16 cellular contexts compared by ENCODE assay signal in the genomic region with DNA sequence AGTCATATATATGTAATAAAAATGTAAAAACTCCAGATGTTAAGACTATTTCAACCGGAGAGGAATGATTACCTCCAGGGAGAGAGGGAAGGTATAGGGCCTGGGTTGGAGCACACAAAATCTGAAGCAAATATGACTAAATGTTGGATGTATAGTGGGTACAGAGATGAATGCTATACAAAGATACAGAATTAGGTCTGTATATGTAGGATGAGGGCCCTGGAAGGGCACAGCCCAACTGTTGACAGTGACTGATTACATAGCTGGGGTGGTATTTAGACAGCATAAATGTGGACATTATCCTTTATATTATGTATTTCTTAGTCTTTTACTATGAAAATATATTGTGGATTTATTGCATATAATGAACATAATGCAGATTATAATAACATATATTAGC.
DNase-seq lines count a peak whose midpoint lies in the region; ATAC-seq and TF ChIP-seq lines count a peak whose summit lies in the region.
"Had no signal": no experiment of that assay in that cellular context is flagged by ENCODE, and none has a peak within 500 bp of the region (broad histone marks: within the 10 kb centered on the region; RNA-seq: fewer than 3 reads in every experiment).

No MANE protein-coding gene starts in this region.

- no peaks in the 10 kb centered on the region for H3K79me2 ChIP-seq in DOHH2 (ENCODE audit: control insufficient read depth, low read length)
- peaks cover 8% of the 10 kb centered on the region; the same call in 1 of the 2 replicates for H3K79me2 ChIP-seq in OCI-LY7 (ENCODE audit: insufficient read depth, low read depth, low read length)

- CTCF ChIA-PET in activated CD8-positive, alpha-beta T cell treated with anti-CD3 and anti-CD28 coated beads, Interleukin-2, amount 10 ng/mL, durations not matched to agents 7 days and 5 days (lab: Charles Lee): interaction anchor here (0.8 to 1.3 kb wide), 3 partner anchors 8 to 106 kb away, joined by 3 to 4 read pairs (median 3); no protein-coding TSS in a partner anchor
- CTCF ChIA-PET in activated CD8-positive, alpha-beta T cell treated with anti-CD3 and anti-CD28 coated beads for 36 hours (lab: Charles Lee): interaction anchor here (0.6 to 0.9 kb wide), 3 partner anchors 23 to 289 kb away, joined by 3 to 4 read pairs (median 3); no protein-coding TSS in a partner anchor
- CTCF ChIA-PET in OCI-LY7 (lab: Charles Lee; ENCODE audit: unreplicated experiment): no interaction called here

- no peak overlapping the region for H3K4me3 ChIP-seq in DOHH2 (ENCODE audit: low read length)
- peak overlapping the region; percentile 10 for H3K4me3 ChIP-seq in OCI-LY7 (ENCODE audit: low read depth, low read length, poor library complexity, severe bottlenecking)
- no peak overlapping the region for H3K4me3 ChIP-seq in BE2C (ENCODE audit: low read depth, low read length)
- H3K4me3 ChIP-seq: BLaER1 treated with 17β-estradiol and CSF1 and Interleukin-3, amounts not matched to agents 10 nM and 100 nM; GM23248; HAP-1 had no signal

- H3K9me3 ChIP-seq in DOHH2 (ENCODE audit: control insufficient read depth, insufficient read depth, low read length) (no peaks in the 10 kb centered on the region), OCI-LY7 (ENCODE audit: low read length) (no peaks in the 10 kb centered on the region), BE2C (no peaks in the 10 kb centered on the region)
- H3K9me3 ChIP-seq: HAP-1 had no signal

- no peak overlapping the region for H3K4me3 Mint-ChIP-seq in activated CD8-positive, alpha-beta T cell treated with anti-CD3 and anti-CD28 coated beads, Interleukin-2, amount 10 ng/mL, durations not matched to agents 7 days and 5 days
- no peak overlapping the region for H3K4me3 Mint-ChIP-seq in activated CD8-positive, alpha-beta T cell treated with anti-CD3 and anti-CD28 coated beads for 36 hours
- no peak overlapping the region for H3K4me3 Mint-ChIP-seq in stimulated activated effector memory CD8-positive, alpha-beta T cell treated with anti-CD3 and anti-CD28 coated beads, Interleukin-12 subunit alpha, Interleukin-12 subunit beta, amount 100 ng/mL, for 72 hours
- H3K4me3 Mint-ChIP-seq: CD8-positive, alpha-beta T cell had no signal

- H3K9me2 ChIP-seq in DOHH2 (replicated peaks; ENCODE audit: control insufficient read depth, low read length) (no peaks in the 10 kb centered on the region), OCI-LY7 (ENCODE audit: insufficient read depth, low read length) (no peaks in the 10 kb centered on the region)

- no peak for DNase-seq in activated CD8-positive, alpha-beta T cell treated with anti-CD3 and anti-CD28 coated beads, Interleukin-2, amount 10 ng/mL, durations not matched to agents 7 days and 5 days
- no peak for DNase-seq in activated CD8-positive, alpha-beta T cell treated with anti-CD3 and anti-CD28 coated beads for 36 hours
- DNase-seq in OCI-LY7 (ENCODE audit: low spot score): no peak
- no peak for DNase-seq in stimulated activated effector memory CD8-positive, alpha-beta T cell treated with anti-CD3 and anti-CD28 coated beads, Interleukin-12 subunit alpha, Interleukin-12 subunit beta, amount 100 ng/mL, for 72 hours (ENCODE audit: low spot score in 2 of 2)
- DNase-seq in BE2C: no peak
- no peak for DNase-seq in activated CD4-positive, CD25-positive, alpha-beta regulatory T cell (lab: John Stamatoyannopoulos, UW)
- DNase-seq: 8988T; Calu3; CD8-positive, alpha-beta T cell; DMS79 treated with DMSO at 0.1 percent for 48 hours; EL; GM23248 had no signal

- H3K36me3 Mint-ChIP-seq in activated CD8-positive, alpha-beta T cell treated with anti-CD3 and anti-CD28 coated beads, Interleukin-2, amount 10 ng/mL, durations not matched to agents 7 days and 5 days (ENCODE audit: low read depth): no peaks in the 10 kb centered on the region
- H3K36me3 Mint-ChIP-seq in activated CD8-positive, alpha-beta T cell treated with anti-CD3 and anti-CD28 coated beads for 36 hours (ENCODE audit: low read depth): peaks cover 3% of the 10 kb centered on the region
- H3K36me3 Mint-ChIP-seq in stimulated activated effector memory CD8-positive, alpha-beta T cell treated with anti-CD3 and anti-CD28 coated beads, Interleukin-12 subunit alpha, Interleukin-12 subunit beta, amount 100 ng/mL, for 72 hours: no peaks in the 10 kb centered on the region
- H3K36me3 Mint-ChIP-seq: CD8-positive, alpha-beta T cell had no signal

- H3K27ac Mint-ChIP-seq in activated CD8-positive, alpha-beta T cell treated with anti-CD3 and anti-CD28 coated beads, Interleukin-2, amount 10 ng/mL, durations not matched to agents 7 days and 5 days: no peak overlapping the region
- no peak overlapping the region for H3K27ac Mint-ChIP-seq in activated CD8-positive, alpha-beta T cell treated with anti-CD3 and anti-CD28 coated beads for 36 hours
- no peak overlapping the region for H3K27ac Mint-ChIP-seq in stimulated activated effector memory CD8-positive, alpha-beta T cell treated with anti-CD3 and anti-CD28 coated beads, Interleukin-12 subunit alpha, Interleukin-12 subunit beta, amount 100 ng/mL, for 72 hours
- H3K27ac Mint-ChIP-seq: CD8-positive, alpha-beta T cell had no signal

- peaks cover 44% of the 10 kb centered on the region for H3K4me1 ChIP-seq in DOHH2 (ENCODE audit: control insufficient read depth, low read length)
- H3K4me1 ChIP-seq in OCI-LY7 (ENCODE audit: insufficient read depth, low read length, poor library complexity, severe bottlenecking): peaks cover 73% of the 10 kb centered on the region
- no peaks in the 10 kb centered on the region for H3K4me1 ChIP-seq in BE2C
- H3K4me1 ChIP-seq: HAP-1 had no signal

- peaks cover 7% of the 10 kb centered on the region for H3K9me3 Mint-ChIP-seq in activated CD8-positive, alpha-beta T cell treated with anti-CD3 and anti-CD28 coated beads, Interleukin-2, amount 10 ng/mL, durations not matched to agents 7 days and 5 days (ENCODE audit: insufficient read depth)
- no peaks in the 10 kb centered on the region for H3K9me3 Mint-ChIP-seq in activated CD8-positive, alpha-beta T cell treated with anti-CD3 and anti-CD28 coated beads for 36 hours
- H3K9me3 Mint-ChIP-seq in stimulated activated effector memory CD8-positive, alpha-beta T cell treated with anti-CD3 and anti-CD28 coated beads, Interleukin-12 subunit alpha, Interleukin-12 subunit beta, amount 100 ng/mL, for 72 hours: no peaks in the 10 kb centered on the region

- H4K20me1 ChIP-seq in DOHH2 (ENCODE audit: control insufficient read depth, insufficient read depth, low read depth, low read length) (no peaks in the 10 kb centered on the region), OCI-LY7 (ENCODE audit: insufficient read depth, low read length) (no peaks in the 10 kb centered on the region)
- H4K20me1 ChIP-seq: BLaER1 treated with 17β-estradiol and CSF1 and Interleukin-3, amounts not matched to agents 10 nM and 100 nM had no signal

- no peak overlapping the region for H2AFZ ChIP-seq in OCI-LY7 (ENCODE audit: low read length)
- H2AFZ ChIP-seq: GM23248 had no signal

- no peaks in the 10 kb centered on the region for H3K27me3 ChIP-seq in DOHH2 (ENCODE audit: control insufficient read depth, low read length)
- no peaks in the 10 kb centered on the region for H3K27me3 ChIP-seq in BE2C
- H3K27me3 ChIP-seq: BLaER1 treated with 17β-estradiol and CSF1 and Interleukin-3, amounts not matched to agents 10 nM and 100 nM had no signal

- POLR2A ChIA-PET in activated CD8-positive, alpha-beta T cell treated with anti-CD3 and anti-CD28 coated beads, Interleukin-2, amount 10 ng/mL, durations not matched to agents 7 days and 5 days (lab: Charles Lee): no interaction called here
- POLR2A ChIA-PET in activated CD8-positive, alpha-beta T cell treated with anti-CD3 and anti-CD28 coated beads for 36 hours (lab: Charles Lee): no interaction called here
- POLR2A ChIA-PET in OCI-LY7 (lab: Charles Lee): interaction anchor here (0.7 to 1.5 kb wide), 5 partner anchors 12 to 176 kb away, joined by 4 to 7 read pairs (median 6); no protein-coding TSS in a partner anchor

- H3K36me3 ChIP-seq in DOHH2 (ENCODE audit: control insufficient read depth, low read length) (no peaks in the 10 kb centered on the region), OCI-LY7 (ENCODE audit: insufficient read depth, low read length) (no peaks in the 10 kb centered on the region), BE2C (no peaks in the 10 kb centered on the region)
- H3K36me3 ChIP-seq: BLaER1 treated with 17β-estradiol and CSF1 and Interleukin-3, amounts not matched to agents 10 nM and 100 nM; HAP-1 had no signal

- H3F3A ChIP-seq in DOHH2 (ENCODE audit: control insufficient read depth, insufficient read depth): peaks cover 7% of the 10 kb centered on the region; the same call in 1 of the 2 replicates

- no peak for TF ChIP-seq CTCF in activated CD8-positive, alpha-beta T cell treated with anti-CD3 and anti-CD28 coated beads for 36 hours (IDR thresholded peaks at IDR 0.05)
- TF ChIP-seq CTCF in DOHH2 (IDR thresholded peaks at IDR 0.05; ENCODE audit: low read depth, low read length, poor library complexity, severe bottlenecking): no peak
- TF ChIP-seq CTCF in OCI-LY7 (conservative IDR thresholded peaks at IDR 0.05; ENCODE audit: low read length): no peak
- no peak for TF ChIP-seq CTCF in BE2C (IDR thresholded peaks at IDR 0.05; ENCODE audit: low read depth, low read length)

- no peaks in the 10 kb centered on the region for H3K27me3 Mint-ChIP-seq in activated CD8-positive, alpha-beta T cell treated with anti-CD3 and anti-CD28 coated beads, Interleukin-2, amount 10 ng/mL, durations not matched to agents 7 days and 5 days (ENCODE audit: low read depth)
- H3K27me3 Mint-ChIP-seq in activated CD8-positive, alpha-beta T cell treated with anti-CD3 and anti-CD28 coated beads for 36 hours: no peaks in the 10 kb centered on the region

- H3K4me1 Mint-ChIP-seq in activated CD8-positive, alpha-beta T cell treated with anti-CD3 and anti-CD28 coated beads, Interleukin-2, amount 10 ng/mL, durations not matched to agents 7 days and 5 days (ENCODE audit: low read depth): no peaks in the 10 kb centered on the region
- H3K4me1 Mint-ChIP-seq in activated CD8-positive, alpha-beta T cell treated with anti-CD3 and anti-CD28 coated beads for 36 hours (ENCODE audit: low read depth): peaks cover 8% of the 10 kb centered on the region
- H3K4me1 Mint-ChIP-seq in stimulated activated effector memory CD8-positive, alpha-beta T cell treated with anti-CD3 and anti-CD28 coated beads, Interleukin-12 subunit alpha, Interleukin-12 subunit beta, amount 100 ng/mL, for 72 hours: no peaks in the 10 kb centered on the region

- H3K27ac ChIP-seq in DOHH2 (ENCODE audit: low read depth, low read length): no peak overlapping the region
- H3K27ac ChIP-seq in OCI-LY7 (ENCODE audit: low read depth, low read length, poor library complexity, severe bottlenecking): peak overlapping the region; percentile 87
- H3K27ac ChIP-seq: BLaER1 treated with 17β-estradiol and CSF1 and Interleukin-3, amounts not matched to agents 10 nM and 100 nM; GM23248 had no signal

- H3K4me2 ChIP-seq in DOHH2 (ENCODE audit: low read length) (peak overlapping the region; percentile 21; the same call in 1 of the 2 replicates), OCI-LY7 (ENCODE audit: low read length) (peak overlapping the region; percentile 61)
- H3K4me2 ChIP-seq: BLaER1 treated with 17β-estradiol and CSF1 and Interleukin-3, amounts not matched to agents 10 nM and 100 nM had no signal

- peak; percentile 44 for ATAC-seq in activated CD8-positive, alpha-beta T cell treated with anti-CD3 and anti-CD28 coated beads, Interleukin-2, amount 10 ng/mL, durations not matched to agents 7 days and 5 days
- ATAC-seq in activated CD8-positive, alpha-beta T cell treated with anti-CD3 and anti-CD28 coated beads for 36 hours: no peak
- ATAC-seq in stimulated activated effector memory CD8-positive, alpha-beta T cell treated with anti-CD3 and anti-CD28 coated beads, Interleukin-12 subunit alpha, Interleukin-12 subunit beta, amount 100 ng/mL, for 72 hours: peak; percentile 21
- ATAC-seq: CD8-positive, alpha-beta T cell; HepG2 had no signal

- intact Hi-C loops in activated CD8-positive, alpha-beta T cell treated with anti-CD3 and anti-CD28 coated beads for 36 hours (cut with micrococcal nuclease): no loop called here
- intact Hi-C loops in OCI-LY7 (cut with micrococcal nuclease; ENCODE audit: unreplicated experiment): no loop called here

- BruUV-seq in OCI-LY7 (replicated peaks; lab: Mats Ljungman, UMichigan): no TSS peak
